19 cellular contexts compared by ENCODE assay signal in genomic region chr10:67110286-67110685, GRCh38.
DNase-seq lines count a peak whose midpoint lies in the region; ATAC-seq and TF ChIP-seq lines count a peak whose summit lies in the region.
"Had no signal": no experiment of that assay in that cellular context is flagged by ENCODE, and none has a peak within 500 bp of the region (broad histone marks: within the 10 kb centered on the region; RNA-seq: fewer than 3 reads in every experiment).

No MANE protein-coding gene starts in this region.

- no peak overlapping the region for H3K27ac Mint-ChIP-seq in activated CD4-positive, alpha-beta T cell treated with anti-CD3 and anti-CD28 coated beads for 36 hours
- H3K27ac Mint-ChIP-seq: CD8-positive, alpha-beta memory T cell; GM23338; IgD-negative memory B cell had no signal

- H3K27ac ChIP-seq in dorsolateral prefrontal cortex, result peak overlapping the region in 3 of 59 donors; percentile 6 to 31 (median 7)
- H3K27ac ChIP-seq: BLaER1, Peyer's patch, SJSA1 had no signal

- CTCF ChIA-PET in activated CD4-positive, alpha-beta T cell treated with anti-CD3 and anti-CD28 coated beads for 36 hours (lab: Charles Lee), result no interaction called here

- no peaks in the 10 kb centered on the region for H3K4me1 Mint-ChIP-seq in activated CD4-positive, alpha-beta T cell treated with anti-CD3 and anti-CD28 coated beads for 36 hours
- H3K4me1 Mint-ChIP-seq: CD8-positive, alpha-beta memory T cell; GM23338; IgD-negative memory B cell had no signal

- no peak overlapping the region for H3K4me3 Mint-ChIP-seq in activated CD4-positive, alpha-beta T cell treated with anti-CD3 and anti-CD28 coated beads for 36 hours
- H3K4me3 Mint-ChIP-seq: CD8-positive, alpha-beta memory T cell; GM23338; IgD-negative memory B cell had no signal

- DNase-seq in NCI-H146 (lab: John Stamatoyannopoulos, UW) (peak; percentile 25), NCI-H146 treated with DMSO at 0.1 percent for 48 hours (lab: John Stamatoyannopoulos, UW; ENCODE audit: unreplicated experiment) (no peak), NCI-H1092 (lab: John Stamatoyannopoulos, UW) (peak; percentile 62), NCI-H446 (lab: John Stamatoyannopoulos, UW) (peak; percentile 20 to 43), NCI-H82 treated with DMSO at 0.1 percent for 48 hours (lab: John Stamatoyannopoulos, UW; ENCODE audit: unreplicated experiment) (peak; percentile 78), dorsolateral prefrontal cortex (no peak)
- no peak for DNase-seq in activated CD4-positive, alpha-beta T cell treated with anti-CD3 and anti-CD28 coated beads for 36 hours
- no peak for DNase-seq in activated effector memory CD4-positive, alpha-beta T cell treated with anti-CD3 and anti-CD28 coated beads, Interleukin-2, amount 50 U/mL, for 16 hours
- DNase-seq: CD8-positive, alpha-beta memory T cell; DND-41; HCEC 1CT; Kasumi-1; MG63; NCI-H2029 treated with DMSO at 0.1 percent for 48 hours; Peyer's patch had no signal

- H3K36me3 Mint-ChIP-seq in activated CD4-positive, alpha-beta T cell treated with anti-CD3 and anti-CD28 coated beads for 36 hours (ENCODE audit: low read depth), result no peaks in the 10 kb centered on the region
- H3K36me3 Mint-ChIP-seq: CD8-positive, alpha-beta memory T cell; IgD-negative memory B cell had no signal

- H3K27me3 ChIP-seq in dorsolateral prefrontal cortex, result no peaks in the 10 kb centered on the region
- H3K27me3 ChIP-seq: BLaER1, MG63, Peyer's patch, SJSA1 had no signal

- no peaks in the 10 kb centered on the region for H3K27me3 Mint-ChIP-seq in activated CD4-positive, alpha-beta T cell treated with anti-CD3 and anti-CD28 coated beads for 36 hours
- H3K27me3 Mint-ChIP-seq: CD8-positive, alpha-beta memory T cell; IgD-negative memory B cell had no signal

- intact Hi-C loops in activated CD4-positive, alpha-beta T cell treated with anti-CD3 and anti-CD28 coated beads for 36 hours (cut with DNase I, micrococcal nuclease), result no loop called here
- intact Hi-C loops in dorsolateral prefrontal cortex (cut with DNase I), result no loop called here

- TF ChIP-seq CTCF in dorsolateral prefrontal cortex (IDR thresholded peaks at IDR 0.05 in 54 of 56, conservative IDR thresholded peaks at IDR 0.05 in 2 of 56; ENCODE audit: low read depth in 1 of 56, partially characterized antibody in 56 of 56), result no peak

- H3K9me3 Mint-ChIP-seq in activated CD4-positive, alpha-beta T cell treated with anti-CD3 and anti-CD28 coated beads for 36 hours (ENCODE audit: low read depth), result no peaks in the 10 kb centered on the region
- H3K9me3 Mint-ChIP-seq: CD8-positive, alpha-beta memory T cell; GM23338; IgD-negative memory B cell had no signal

- no peak overlapping the region for H3K4me3 ChIP-seq in dorsolateral prefrontal cortex
- H3K4me3 ChIP-seq: BLaER1, GM23338, MG63, Peyer's patch, SJSA1 had no signal

- no peak for ATAC-seq in activated CD4-positive, alpha-beta T cell treated with anti-CD3 and anti-CD28 coated beads for 36 hours
- ATAC-seq: GM23338 had no signal

- POLR2A ChIA-PET in activated CD4-positive, alpha-beta T cell treated with anti-CD3 and anti-CD28 coated beads for 36 hours (lab: Charles Lee), result interaction anchor here (0.5 kb wide), 1 partner anchor 388 kb away, joined by 3 read pairs; no protein-coding TSS in a partner anchor

Comparison
In these comparisons a context has a peak if more than half of its experiments do, and no peak if none do; other contexts are left out.
1. DNase-seq: peak in NCI-H146 (single experiment), NCI-H1092 (single experiment), NCI-H446 (2 of 2) and NCI-H82 treated with DMSO at 0.1 percent for 48 hours (single experiment); none in NCI-H146 treated with DMSO at 0.1 percent for 48 hours (single experiment), activated CD4-positive, alpha-beta T cell treated with anti-CD3 and anti-CD28 coated beads for 36 hours (single experiment), activated effector memory CD4-positive, alpha-beta T cell treated with anti-CD3 and anti-CD28 coated beads, Interleukin-2, amount 50 U/mL, for 16 hours (single experiment) and dorsolateral prefrontal cortex (0 of 10).